Comparison of ENCODE assay signal across 11 cellular contexts in genomic region chr6:119952696-119953095, GRCh38.
"Had no signal": no experiment of that assay in that cellular context is flagged by ENCODE, and none has a peak within 500 bp of the region (broad histone marks: within the 10 kb centered on the region; RNA-seq: fewer than 3 reads in every experiment).

No MANE protein-coding gene starts in this region.

- H3K27ac ChIP-seq: GM23248 had no signal

- H3K9ac ChIP-seq: GM23248 had no signal

- H2AFZ ChIP-seq: GM23248, GM23338 had no signal

- H3K36me3 ChIP-seq: HAP-1 had no signal

- H3K4me3 ChIP-seq: GM23248, GM23338, HAP-1 had no signal

- H3K9me3 ChIP-seq: HAP-1 had no signal

- DNase-seq: GM23248, GOT3, H7, H9, HCEC 1CT, HFFc6 had no signal

- H3K4me2 ChIP-seq: GM23338 had no signal

- H3K4me1 ChIP-seq: HAP-1 had no signal

- ATAC-seq: GM23338, HCT116 had no signal

- FAIRE-seq: H1, H54 had no signal
